19 cellular contexts compared by ENCODE assay signal in the genomic region with DNA sequence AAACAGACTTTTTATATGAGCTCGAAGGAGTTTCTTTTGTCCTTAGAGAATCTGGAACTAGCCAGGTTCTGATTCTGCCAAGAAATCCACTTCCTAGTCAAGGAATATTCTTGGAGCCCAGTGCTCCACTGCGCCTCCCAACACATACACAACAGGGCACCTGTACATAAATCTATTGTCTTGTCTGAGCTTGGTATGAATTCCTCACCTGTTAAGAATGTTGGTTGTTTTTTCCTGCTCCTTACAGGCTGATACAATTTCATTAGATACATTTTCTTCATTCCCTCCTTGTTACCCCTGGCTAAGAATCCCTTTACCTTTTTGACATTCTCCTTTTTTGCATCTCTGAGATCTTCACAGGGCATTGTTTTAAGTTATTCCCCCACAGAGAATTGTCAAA. TPM values are rescaled to one million over a fixed set of nuclear protein-coding genes. Genes with fewer than 3 reads are reported as not detected.
A peak's percentile ranks its signal among the peaks of the same experiment; 100 is the strongest.
DNase-seq lines count a peak whose midpoint lies in the region; ATAC-seq, FAIRE-seq and TF ChIP-seq lines count a peak whose summit lies in the region.
"Had no signal": no experiment of that assay in that cellular context is flagged by ENCODE, and none has a peak within 500 bp of the region (broad histone marks: within the 10 kb centered on the region; RNA-seq: fewer than 3 reads in every experiment).

No MANE protein-coding gene starts in this region.

- H3K4me3 Mint-ChIP-seq in WTC11: no peak overlapping the region

- POLR2A ChIA-PET in WTC11 (lab: Charles Lee): no interaction called here

- H3K4me3 ChIP-seq in HUES64 (ENCODE audit: low read length): no peak overlapping the region
- no peak overlapping the region for H3K4me3 ChIP-seq in keratinocyte (ENCODE audit: control insufficient read depth in 2 of 3, extremely low read depth in 1 of 3, insufficient read depth in 2 of 3, low read depth in 1 of 3, low read length in 3 of 3)
- H3K4me3 ChIP-seq: HAP-1 had no signal

- H3K9me3 ChIP-seq in HUES64 (ENCODE audit: insufficient read depth, low read depth, low read length) (no peaks in the 10 kb centered on the region), keratinocyte (ENCODE audit: control insufficient read depth, low read depth, low read length) (no peaks in the 10 kb centered on the region)
- H3K9me3 ChIP-seq: HAP-1, SK-N-SH had no signal

- no peaks in the 10 kb centered on the region for H3K27me3 Mint-ChIP-seq in WTC11 (ENCODE audit: low read depth)

- dilution Hi-C loops in keratinocyte (cut with MboI; ENCODE audit: extremely low pct_ligation_motif_present, low sequenced_read_pairs): no loop called here

- peaks cover 38% of the 10 kb centered on the region for H3K4me1 ChIP-seq in HUES64 (ENCODE audit: insufficient read depth, low read length)
- H3K4me1 ChIP-seq in keratinocyte (ENCODE audit: control insufficient read depth, extremely low read depth, insufficient read depth, low read length): peaks cover 10% of the 10 kb centered on the region

- TF ChIP-seq CTCF in WTC11 (IDR thresholded peaks at IDR 0.05): no peak
- peak in 1 of 3 experiments; percentile 15 for TF ChIP-seq CTCF in keratinocyte (optimal IDR thresholded peaks at IDR 0.05 in 1 of 3, IDR thresholded peaks at IDR 0.05 in 1 of 3, conservative IDR thresholded peaks at IDR 0.05 in 1 of 3; ENCODE audit: extremely low read depth in 1 of 3, insufficient read depth in 2 of 3, low read length in 3 of 3)

- H3K36me3 ChIP-seq in HUES64 (ENCODE audit: insufficient read depth, low read length) (no peaks in the 10 kb centered on the region), keratinocyte (ENCODE audit: control insufficient read depth in 2 of 2, extremely low read depth in 1 of 2, insufficient read depth in 2 of 2, low read length in 2 of 2) (no peaks in the 10 kb centered on the region)
- H3K36me3 ChIP-seq: HAP-1 had no signal

- H3K36me3 Mint-ChIP-seq in WTC11: 0 out of 2 replicates have a peak, but pooled peaks cover 5% of the 10 kb centered on the region

- H4K20me1 ChIP-seq in keratinocyte (ENCODE audit: control insufficient read depth, extremely low read depth, insufficient read depth, low read length): no peaks in the 10 kb centered on the region

- H3K9me1 ChIP-seq in keratinocyte (ENCODE audit: control insufficient read depth, extremely low read depth, insufficient read depth, low read length): no peaks in the 10 kb centered on the region

- no peaks in the 10 kb centered on the region; the same call in 1 of the 2 replicates for H3K9me3 Mint-ChIP-seq in WTC11

- H3K9ac ChIP-seq in HUES64 (ENCODE audit: low read depth, low read length) (peak overlapping the region; percentile 12; the same call in 1 of the 2 replicates), keratinocyte (ENCODE audit: control insufficient read depth, extremely low read depth, insufficient read depth, low read length) (no peak overlapping the region)
- H3K9ac ChIP-seq: SK-N-SH had no signal

- H3K27ac ChIP-seq in HUES64 (ENCODE audit: low read depth, low read length): no peak overlapping the region; the same call in 1 of the 2 replicates
- H3K27ac ChIP-seq in keratinocyte (ENCODE audit: control insufficient read depth, insufficient read depth, low read length): no peak overlapping the region
- H3K27ac ChIP-seq in caudate nucleus (ENCODE audit: low read depth, low read length): no peak overlapping the region

- H3K79me2 ChIP-seq in keratinocyte (ENCODE audit: control insufficient read depth, insufficient read depth, low read length): no peaks in the 10 kb centered on the region

- CTCF ChIA-PET in WTC11 (lab: Charles Lee): interaction anchor here (0.6 to 1.2 kb wide), 2 partner anchors 86 to 192 kb away, joined by 3 read pairs; no protein-coding TSS in a partner anchor

- no peak overlapping the region for H3K4me2 ChIP-seq in keratinocyte (ENCODE audit: control insufficient read depth, extremely low read depth, insufficient read depth, low read depth, low read length)
- H3K4me2 ChIP-seq: SK-N-SH had no signal

- H3K27ac Mint-ChIP-seq in WTC11: peak overlapping the region; percentile 14

- ATAC-seq in WTC11 (no peak), GM19023 (IDR thresholded peaks at IDR 0.05; ENCODE audit: unreplicated experiment) (no peak), GM18505 (IDR thresholded peaks at IDR 0.05; ENCODE audit: unreplicated experiment) (no peak)
- ATAC-seq: Panc1 had no signal

- TF ChIP-seq POLR2A in GM18505 (IDR thresholded peaks at IDR 0.05; ENCODE audit: borderline replicate concordance, extremely low read depth, insufficient read depth, insufficient read length): no peak

- no peaks in the 10 kb centered on the region for H3K27me3 ChIP-seq in HUES64 (ENCODE audit: insufficient read depth, low read length)
- H3K27me3 ChIP-seq in keratinocyte (ENCODE audit: control insufficient read depth, extremely low read depth, insufficient read depth, low read length): no peaks in the 10 kb centered on the region

- FAIRE-seq in keratinocyte (lab: Jason Lieb, UNC): peak; percentile 60
- FAIRE-seq: HTR-8/SVneo had no signal

- DNase-seq in WTC11 (ENCODE audit: low spot score): no peak
- no peak for DNase-seq in keratinocyte (ENCODE audit: low read depth, low spot score)
- DNase-seq in caudate nucleus (lab: John Stamatoyannopoulos, UW): no peak
- no peak for DNase-seq in dedifferentiated amniotic fluid mesenchymal stem cell (ENCODE audit: extremely low spot score)
- DNase-seq: COR-L47, DMS153, KBM-7, NCI-H1048, NCI-H2081 treated with DMSO at 0.1 percent for 48 hours, NCI-H510A treated with DMSO at 0.1 percent for 48 hours, NCI-H82, Right ventricle myocardium superior, SK-N-SH had no signal

- WGBS in HUES64: 42% methylated on average over 2 of the region's 2 CpGs

- H2AFZ ChIP-seq in keratinocyte (ENCODE audit: control insufficient read depth, low read length): no peak overlapping the region

- H3K4me1 Mint-ChIP-seq in WTC11: peaks cover 64% of the 10 kb centered on the region

TF ChIP-seq in WTC11, 78 proteins besides CTCF, POLR2A, EP300 and RAD21:
- TF ChIP-seq, protein P1, sequence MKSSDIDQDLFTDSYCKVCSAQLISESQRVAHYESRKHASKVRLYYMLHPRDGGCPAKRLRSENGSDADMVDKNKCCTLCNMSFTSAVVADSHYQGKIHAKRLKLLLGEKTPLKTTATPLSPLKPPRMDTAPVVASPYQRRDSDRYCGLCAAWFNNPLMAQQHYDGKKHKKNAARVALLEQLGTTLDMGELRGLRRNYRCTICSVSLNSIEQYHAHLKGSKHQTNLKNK (CRISPR knock-in tag; IDR thresholded peaks at IDR 0.05): no peak
- TF ChIP-seq CREB1 (CRISPR knock-in tag; IDR thresholded peaks at IDR 0.05): no peak
- TF ChIP-seq, protein P2, sequence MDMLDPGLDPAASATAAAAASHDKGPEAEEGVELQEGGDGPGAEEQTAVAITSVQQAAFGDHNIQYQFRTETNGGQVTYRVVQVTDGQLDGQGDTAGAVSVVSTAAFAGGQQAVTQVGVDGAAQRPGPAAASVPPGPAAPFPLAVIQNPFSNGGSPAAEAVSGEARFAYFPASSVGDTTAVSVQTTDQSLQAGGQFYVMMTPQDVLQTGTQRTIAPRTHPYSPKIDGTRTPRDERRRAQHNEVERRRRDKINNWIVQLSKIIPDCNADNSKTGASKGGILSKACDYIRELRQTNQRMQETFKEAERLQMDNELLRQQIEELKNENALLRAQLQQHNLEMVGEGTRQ (CRISPR knock-in tag; IDR thresholded peaks at IDR 0.05): no peak

RNA-seq across cellular contexts. Expression of gene FZD7, which starts 56.0 kb away (rescaled TPM):
- polyA plus RNA-seq in HUES64 (2013, experiment 1 of 2): 124 TPM
- 136 TPM for polyA plus RNA-seq in HUES64 (2013, experiment 2 of 2)
- total RNA-seq in WTC11 (2021): 136 to 153 TPM (median 137 TPM) in 3 replicates
- 1.3 to 2.4 TPM (median 1.4 TPM) in 3 replicates for polyA plus RNA-seq in keratinocyte
- 1.5 TPM for polyA plus RNA-seq in keratinocyte (2011; ENCODE audit: low read depth)
- 0.91 and 1.3 TPM in 2 replicates for polyA plus RNA-seq in keratinocyte (2011; cell fraction: cytosol; rRNA removed)
- 5.8 and 6.3 TPM in 2 replicates for polyA plus RNA-seq in keratinocyte (2011; cell fraction: nucleus; rRNA removed)
- polyA plus RNA-seq in keratinocyte (2012; ENCODE audit: low replicate concordance): 2.7 and 3.7 TPM in 2 replicates
- 2.3 to 4.5 TPM (median 2.4 TPM) in 3 replicates for polyA minus RNA-seq in keratinocyte
- 5.9 TPM for polyA minus RNA-seq in keratinocyte (2011; cell fraction: cytosol; rRNA and poly(A)+ RNA removed)
- 10.3 and 11.8 TPM in 2 replicates for polyA minus RNA-seq in keratinocyte (2011; cell fraction: nucleus; rRNA and poly(A)+ RNA removed)
